In the genomic region with DNA sequence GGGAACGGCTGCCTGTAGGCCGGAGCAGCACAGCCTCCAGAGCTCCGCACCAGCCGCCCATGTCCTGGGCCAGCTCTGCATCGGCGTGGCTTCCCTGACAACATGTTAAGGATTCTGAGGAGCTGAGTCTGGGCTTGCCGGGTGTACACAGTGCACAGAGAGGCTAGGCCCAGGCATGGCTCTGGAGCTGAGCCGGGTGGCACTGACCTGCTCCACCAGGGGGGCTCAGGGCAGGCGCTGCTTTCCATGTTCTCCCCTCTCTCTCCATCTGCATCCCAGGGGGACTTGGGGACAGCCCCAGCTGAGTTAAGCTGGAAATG, we compare ENCODE assay signal across 24 cellular contexts. TPM values are rescaled to one million over a fixed set of nuclear protein-coding genes. Genes with fewer than 3 reads are reported as not detected.
DNase-seq lines count a peak whose midpoint lies in the region; ATAC-seq and TF ChIP-seq lines count a peak whose summit lies in the region.
"Had no signal": no experiment of that assay in that cellular context is flagged by ENCODE, and none has a peak within 500 bp of the region (broad histone marks: within the 10 kb centered on the region; RNA-seq: fewer than 3 reads in every experiment).

No MANE protein-coding gene starts in this region.

- H3K4me1 ChIP-seq in Peyer's patch, result no peaks in the 10 kb centered on the region

- no peaks in the 10 kb centered on the region for H3K9me3 Mint-ChIP-seq in activated CD4-positive, alpha-beta memory T cell treated with anti-CD3 and anti-CD28 coated beads for 36 hours
- H3K9me3 Mint-ChIP-seq in activated CD4-positive, alpha-beta memory T cell treated with anti-CD3 and anti-CD28 coated beads, Interleukin-2, amount 10 ng/mL, durations not matched to agents 7 days and 5 days, result no peaks in the 10 kb centered on the region
- H3K9me3 Mint-ChIP-seq in stimulated activated effector memory CD8-positive, alpha-beta T cell treated with anti-CD3 and anti-CD28 coated beads, Interleukin-12 subunit alpha, Interleukin-12 subunit beta, amount 100 ng/mL, for 72 hours, result no peaks in the 10 kb centered on the region
- H3K9me3 Mint-ChIP-seq: CD8-positive, alpha-beta T cell; GM23338; IgD-negative memory B cell had no signal

- H3K27me3 Mint-ChIP-seq in activated CD4-positive, alpha-beta memory T cell treated with anti-CD3 and anti-CD28 coated beads for 36 hours, result no peaks in the 10 kb centered on the region
- H3K27me3 Mint-ChIP-seq in activated CD4-positive, alpha-beta memory T cell treated with anti-CD3 and anti-CD28 coated beads, Interleukin-2, amount 10 ng/mL, durations not matched to agents 7 days and 5 days, result no peaks in the 10 kb centered on the region
- H3K27me3 Mint-ChIP-seq: IgD-negative memory B cell had no signal

- no peak for TF ChIP-seq CTCF in RWPE1 (conservative IDR thresholded peaks at IDR 0.05; ENCODE audit: low read depth)
- TF ChIP-seq CTCF in Peyer's patch (IDR thresholded peaks at IDR 0.05), result no peak

- H3K4me3 ChIP-seq in Peyer's patch, result no peak overlapping the region
- H3K4me3 ChIP-seq: GM23338, PC-9 had no signal

- no peak overlapping the region for H3K4me3 Mint-ChIP-seq in activated CD4-positive, alpha-beta memory T cell treated with anti-CD3 and anti-CD28 coated beads for 36 hours
- H3K4me3 Mint-ChIP-seq in activated CD4-positive, alpha-beta memory T cell treated with anti-CD3 and anti-CD28 coated beads, Interleukin-2, amount 10 ng/mL, durations not matched to agents 7 days and 5 days, result no peak overlapping the region
- no peak overlapping the region for H3K4me3 Mint-ChIP-seq in stimulated activated effector memory CD8-positive, alpha-beta T cell treated with anti-CD3 and anti-CD28 coated beads, Interleukin-12 subunit alpha, Interleukin-12 subunit beta, amount 100 ng/mL, for 72 hours
- H3K4me3 Mint-ChIP-seq: CD8-positive, alpha-beta T cell; GM23338 had no signal

- intact Hi-C loops in activated CD4-positive, alpha-beta memory T cell treated with anti-CD3 and anti-CD28 coated beads for 36 hours (cut with micrococcal nuclease), result no loop called here

- CTCF ChIA-PET in activated CD4-positive, alpha-beta memory T cell treated with anti-CD3 and anti-CD28 coated beads for 36 hours (lab: Charles Lee), result no interaction called here
- CTCF ChIA-PET in activated CD4-positive, alpha-beta memory T cell treated with anti-CD3 and anti-CD28 coated beads, Interleukin-2, amount 10 ng/mL, durations not matched to agents 7 days and 5 days (lab: Charles Lee), result interaction anchor here (1.0 kb wide), 1 partner anchor 188 kb away, joined by 3 read pairs; no protein-coding TSS in a partner anchor
- CTCF ChIA-PET in RWPE1 (lab: Yijun Ruan, JAX), result interaction anchor here (0.6 to 1.0 kb wide), 2 partner anchors 19 to 1138 kb away, joined by 4 to 8 read pairs; no protein-coding TSS in a partner anchor

- ATAC-seq in stimulated activated effector memory CD8-positive, alpha-beta T cell treated with anti-CD3 and anti-CD28 coated beads, Interleukin-12 subunit alpha, Interleukin-12 subunit beta, amount 100 ng/mL, for 72 hours, result no peak
- ATAC-seq: CD8-positive, alpha-beta T cell; GM23338; HCT116 had no signal

- H3K27ac ChIP-seq in RWPE1, result peak overlapping the region; percentile 50
- no peak overlapping the region for H3K27ac ChIP-seq in Peyer's patch
- H3K27ac ChIP-seq: PC-9 had no signal

- H3K9me3 ChIP-seq in Peyer's patch, result no peaks in the 10 kb centered on the region

- H3K36me3 Mint-ChIP-seq in activated CD4-positive, alpha-beta memory T cell treated with anti-CD3 and anti-CD28 coated beads for 36 hours, result peaks cover 18% of the 10 kb centered on the region
- peaks cover 69% of the 10 kb centered on the region for H3K36me3 Mint-ChIP-seq in activated CD4-positive, alpha-beta memory T cell treated with anti-CD3 and anti-CD28 coated beads, Interleukin-2, amount 10 ng/mL, durations not matched to agents 7 days and 5 days (ENCODE audit: low read depth)
- peaks cover 60% of the 10 kb centered on the region for H3K36me3 Mint-ChIP-seq in stimulated activated effector memory CD8-positive, alpha-beta T cell treated with anti-CD3 and anti-CD28 coated beads, Interleukin-12 subunit alpha, Interleukin-12 subunit beta, amount 100 ng/mL, for 72 hours

- no peak for TF ChIP-seq POLR2A in Peyer's patch (IDR thresholded peaks at IDR 0.05)

- H3K27ac Mint-ChIP-seq in activated CD4-positive, alpha-beta memory T cell treated with anti-CD3 and anti-CD28 coated beads for 36 hours, result no peak overlapping the region
- no peak overlapping the region for H3K27ac Mint-ChIP-seq in activated CD4-positive, alpha-beta memory T cell treated with anti-CD3 and anti-CD28 coated beads, Interleukin-2, amount 10 ng/mL, durations not matched to agents 7 days and 5 days
- peak overlapping the region; percentile 45 for H3K27ac Mint-ChIP-seq in stimulated activated effector memory CD8-positive, alpha-beta T cell treated with anti-CD3 and anti-CD28 coated beads, Interleukin-12 subunit alpha, Interleukin-12 subunit beta, amount 100 ng/mL, for 72 hours
- H3K27ac Mint-ChIP-seq: CD8-positive, alpha-beta T cell; GM23338; IgD-negative memory B cell had no signal

- no peaks in the 10 kb centered on the region for H3K27me3 ChIP-seq in Peyer's patch

- DNase-seq in activated CD4-positive, alpha-beta memory T cell treated with anti-CD3 and anti-CD28 coated beads for 36 hours, result peak; percentile 3
- no peak for DNase-seq in activated CD4-positive, alpha-beta memory T cell treated with anti-CD3 and anti-CD28 coated beads, Interleukin-2, amount 10 ng/mL, durations not matched to agents 7 days and 5 days
- DNase-seq in RWPE1 (ENCODE audit: low spot score) (no peak), iPS-NIHi7 (ENCODE audit: extremely low spot score) (peak; percentile 7), GM19238 (ENCODE audit: insufficient read length, low spot score) (no peak), Peyer's patch (no peak), DMS53 (lab: John Stamatoyannopoulos, UW) (no peak)
- DNase-seq in stimulated activated effector memory CD8-positive, alpha-beta T cell treated with anti-CD3 and anti-CD28 coated beads, Interleukin-12 subunit alpha, Interleukin-12 subunit beta, amount 100 ng/mL, for 72 hours (ENCODE audit: low spot score in 2 of 2), result no peak
- DNase-seq: 8988T; AML-193; C1 segment of cervical spinal cord; CD8-positive, alpha-beta T cell; NCI-H1105; NCI-H146; NCI-H2029; NCI-H226; NCI-H510A treated with DMSO at 0.1 percent for 48 hours; NCI-H748 treated with DMSO at 0.1 percent for 48 hours; PC-9; SIG-M5 had no signal

- H3K36me3 ChIP-seq in Peyer's patch, result peaks cover 0 to 96% (median 0%) of the 10 kb centered on the region in 3 donors

- POLR2A ChIA-PET in activated CD4-positive, alpha-beta memory T cell treated with anti-CD3 and anti-CD28 coated beads for 36 hours (lab: Charles Lee), result no interaction called here
- POLR2A ChIA-PET in activated CD4-positive, alpha-beta memory T cell treated with anti-CD3 and anti-CD28 coated beads, Interleukin-2, amount 10 ng/mL, durations not matched to agents 7 days and 5 days (lab: Charles Lee), result no interaction called here
- POLR2A ChIA-PET in RWPE1 (lab: Yijun Ruan, JAX; ENCODE audit: low non-redundant PET), result interaction anchor here (0.6 kb wide), 1 partner anchor 73 kb away, joined by 6 read pairs; no protein-coding TSS in a partner anchor

- H3K4me1 Mint-ChIP-seq in activated CD4-positive, alpha-beta memory T cell treated with anti-CD3 and anti-CD28 coated beads for 36 hours (ENCODE audit: low read depth), result no peaks in the 10 kb centered on the region
- peaks cover 3% of the 10 kb centered on the region for H3K4me1 Mint-ChIP-seq in activated CD4-positive, alpha-beta memory T cell treated with anti-CD3 and anti-CD28 coated beads, Interleukin-2, amount 10 ng/mL, durations not matched to agents 7 days and 5 days
- peaks cover 6% of the 10 kb centered on the region for H3K4me1 Mint-ChIP-seq in stimulated activated effector memory CD8-positive, alpha-beta T cell treated with anti-CD3 and anti-CD28 coated beads, Interleukin-12 subunit alpha, Interleukin-12 subunit beta, amount 100 ng/mL, for 72 hours
- H3K4me1 Mint-ChIP-seq: GM23338, IgD-negative memory B cell had no signal

RNA-seq across cellular contexts. Expression of gene AP1M1, which starts 31.6 kb away (rescaled TPM):
- 100 to 1,000 TPM; 100 to 113 TPM for total RNA-seq in activated CD4-positive, alpha-beta memory T cell treated with anti-CD3 and anti-CD28 coated beads for 36 hours
- 100 to 1,000 TPM; 131 to 151 TPM for total RNA-seq in activated CD4-positive, alpha-beta memory T cell treated with anti-CD3 and anti-CD28 coated beads, Interleukin-2, amount 10 ng/mL, durations not matched to agents 7 days and 5 days
- total RNA-seq in Peyer's patch, result 10 to 100 TPM; 52.7 to 83.9 (median 62.8) TPM

RNA-seq across cellular contexts. Expression of gene FAM32A, which starts 44.1 kb away (rescaled TPM):
- 10 to 100 TPM; 43.8 to 44.3 TPM for total RNA-seq in activated CD4-positive, alpha-beta memory T cell treated with anti-CD3 and anti-CD28 coated beads for 36 hours
- total RNA-seq in activated CD4-positive, alpha-beta memory T cell treated with anti-CD3 and anti-CD28 coated beads, Interleukin-2, amount 10 ng/mL, durations not matched to agents 7 days and 5 days, result 10 to 100 TPM; 66.0 to 70.8 TPM
- total RNA-seq in Peyer's patch, result 100 to 1,000 TPM in 2 of 4 donors, 10 to 100 TPM in 2; 88.0 to 116 (median 102) TPM

RNA-seq across cellular contexts. Expression of gene CIB3, which starts 56.0 kb away (rescaled TPM):
- total RNA-seq in activated CD4-positive, alpha-beta memory T cell treated with anti-CD3 and anti-CD28 coated beads for 36 hours, result not detected
- not detected for total RNA-seq in activated CD4-positive, alpha-beta memory T cell treated with anti-CD3 and anti-CD28 coated beads, Interleukin-2, amount 10 ng/mL, durations not matched to agents 7 days and 5 days
- total RNA-seq in Peyer's patch, result not detected
- total RNA-seq: CD8-positive, alpha-beta T cell; G401; GM23338; PC-9 had no signal

Comparison
In these comparisons a context has a peak if more than half of its experiments do, and no peak if none do; other contexts are left out.
1. DNase-seq: peak in activated CD4-positive, alpha-beta memory T cell treated with anti-CD3 and anti-CD28 coated beads for 36 hours (single experiment) and iPS-NIHi7 (single experiment); none in activated CD4-positive, alpha-beta memory T cell treated with anti-CD3 and anti-CD28 coated beads, Interleukin-2, amount 10 ng/mL, durations not matched to agents 7 days and 5 days (single experiment), RWPE1 (single experiment), stimulated activated effector memory CD8-positive, alpha-beta T cell treated with anti-CD3 and anti-CD28 coated beads, Interleukin-12 subunit alpha, Interleukin-12 subunit beta, amount 100 ng/mL, for 72 hours (0 of 2), GM19238 (single experiment), Peyer's patch (0 of 3) and DMS53 (single experiment).